In genomic region chr3:141306276-141306675, GRCh38 we compare ENCODE assay signal across 17 cellular contexts.
DNase-seq lines count a peak whose midpoint lies in the region; ATAC-seq and TF ChIP-seq lines count a peak whose summit lies in the region.
"Had no signal": no experiment of that assay in that cellular context is flagged by ENCODE, and none has a peak within 500 bp of the region (broad histone marks: within the 10 kb centered on the region; RNA-seq: fewer than 3 reads in every experiment).

No MANE protein-coding gene starts in this region.

- DNase-seq in activated naive CD4-positive, alpha-beta T cell treated with anti-CD3 and anti-CD28 coated beads for 36 hours = no peak
- DNase-seq in activated naive CD4-positive, alpha-beta T cell treated with anti-CD3 and anti-CD28 coated beads, Interleukin-2, amount 50 U/mL, for 16 hours = no peak
- DNase-seq in DND-41 (no peak), T-cell (no peak), glutamatergic neuron (no peak), superior temporal gyrus (ENCODE audit: extremely low spot score) (no peak), NCI-H2171 (lab: John Stamatoyannopoulos, UW) (no peak), WTC11 (ENCODE audit: low spot score) (no peak)
- DNase-seq: HCEC 1CT, KG1, MM.1S, NCI-H1930, NCI-H2171 treated with DMSO at 0.1 percent for 48 hours, NCI-H774, Peyer's patch, Right ventricle myocardium superior had no signal

- H3K9ac ChIP-seq in DND-41 (ENCODE audit: low read depth, low read length) = no peak overlapping the region; the same call in 1 of the 2 replicates

- H3K4me3 ChIP-seq in DND-41 (ENCODE audit: low read depth in 1 of 2, low read length in 2 of 2) = no peak overlapping the region
- H3K4me3 ChIP-seq: Peyer's patch had no signal

- POLR2A ChIA-PET in T-cell (lab: Charles Lee) = interaction anchor here in 1 of 2 donors (0.6 to 1.0 kb wide), 2 partner anchors 14 to 147 kb away, joined by 3 to 6 read pairs; no protein-coding TSS in a partner anchor
- POLR2A ChIA-PET in WTC11 (lab: Charles Lee) = interaction anchor here (1.3 kb wide), 1 partner anchor 181 kb away, joined by 3 read pairs; the partner anchor contains the start of gene RASA2

- peaks cover 49% of the 10 kb centered on the region for H3K4me1 ChIP-seq in DND-41 (ENCODE audit: insufficient read depth, low read length)

- peaks cover 57% of the 10 kb centered on the region for H3K4me1 Mint-ChIP-seq in activated naive CD4-positive, alpha-beta T cell treated with anti-CD3 and anti-CD28 coated beads for 36 hours (ENCODE audit: low read depth)
- H3K4me1 Mint-ChIP-seq in T-cell (peaks cover 59 to 69% (median 64%) of the 10 kb centered on the region in 3 donors), glutamatergic neuron (ENCODE audit: low read depth, unreplicated experiment) (peaks cover 26% of the 10 kb centered on the region), WTC11 (peaks cover 12% of the 10 kb centered on the region)

- no peaks in the 10 kb centered on the region for H3K27me3 Mint-ChIP-seq in activated naive CD4-positive, alpha-beta T cell treated with anti-CD3 and anti-CD28 coated beads for 36 hours (ENCODE audit: low read depth)
- no peaks in the 10 kb centered on the region for H3K27me3 Mint-ChIP-seq in T-cell
- peaks cover 8% of the 10 kb centered on the region for H3K27me3 Mint-ChIP-seq in glutamatergic neuron (ENCODE audit: unreplicated experiment)
- H3K27me3 Mint-ChIP-seq in WTC11 (ENCODE audit: low read depth) = peaks cover 26% of the 10 kb centered on the region
- H3K27me3 Mint-ChIP-seq: B cell had no signal

- H3K36me3 ChIP-seq in DND-41 (ENCODE audit: insufficient read depth, low read length) = peaks cover 11% of the 10 kb centered on the region
- H3K36me3 ChIP-seq: Peyer's patch had no signal

- no peaks in the 10 kb centered on the region for H3K9me3 ChIP-seq in DND-41 (ENCODE audit: insufficient read depth, low read length, severe bottlenecking)
- H3K9me3 ChIP-seq: Peyer's patch had no signal

- no peak overlapping the region for H3K4me2 ChIP-seq in DND-41 (ENCODE audit: insufficient read depth, low read length)

- H3K36me3 Mint-ChIP-seq in activated naive CD4-positive, alpha-beta T cell treated with anti-CD3 and anti-CD28 coated beads for 36 hours (ENCODE audit: low read depth) = peaks cover 8% of the 10 kb centered on the region
- H3K36me3 Mint-ChIP-seq in T-cell (no peaks in the 10 kb centered on the region), glutamatergic neuron (ENCODE audit: unreplicated experiment) (peaks cover 7% of the 10 kb centered on the region), WTC11 (peaks cover 3% of the 10 kb centered on the region)

- no peak overlapping the region for H3K4me3 Mint-ChIP-seq in activated naive CD4-positive, alpha-beta T cell treated with anti-CD3 and anti-CD28 coated beads for 36 hours
- H3K4me3 Mint-ChIP-seq in T-cell (peak overlapping the region in 1 of 3 donors; percentile 64), glutamatergic neuron (ENCODE audit: unreplicated experiment) (no peak overlapping the region), WTC11 (no peak overlapping the region)
- H3K4me3 Mint-ChIP-seq: B cell had no signal

- intact Hi-C loops in activated naive CD4-positive, alpha-beta T cell treated with anti-CD3 and anti-CD28 coated beads for 36 hours (cut with micrococcal nuclease) = loop anchor here (2.0 to 5.0 kb wide), 3 partner anchors 39 to 491 kb away; partner anchors contain the start of gene RNF7

- no peaks in the 10 kb centered on the region for H3K9me3 Mint-ChIP-seq in activated naive CD4-positive, alpha-beta T cell treated with anti-CD3 and anti-CD28 coated beads for 36 hours
- H3K9me3 Mint-ChIP-seq in T-cell = no peaks in the 10 kb centered on the region
- peaks cover 12% of the 10 kb centered on the region for H3K9me3 Mint-ChIP-seq in glutamatergic neuron (ENCODE audit: unreplicated experiment)
- peaks cover 4% of the 10 kb centered on the region for H3K9me3 Mint-ChIP-seq in WTC11

- CTCF ChIA-PET in activated naive CD4-positive, alpha-beta T cell treated with anti-CD3 and anti-CD28 coated beads for 36 hours (lab: Charles Lee) = interaction anchor here (1.1 to 17.7 kb wide), 8 partner anchors 11 to 255 kb away, joined by 4 to 415 read pairs (median 14); partner anchors contain the start of gene PXYLP1
- CTCF ChIA-PET in T-cell (lab: Charles Lee) = interaction anchor here (0.6 to 8.0 kb wide), 21 partner anchors 16 to 1817 kb away, joined by 3 to 67 read pairs (median 4); no protein-coding TSS in a partner anchor
- CTCF ChIA-PET in WTC11 (lab: Charles Lee) = interaction anchor here (1.6 to 6.9 kb wide), 3 partner anchors 54 to 154 kb away, joined by 5 to 97 read pairs (median 5); no protein-coding TSS in a partner anchor

- no peak for TF ChIP-seq CTCF in DND-41 (IDR thresholded peaks at IDR 0.05; ENCODE audit: borderline replicate concordance, extremely low read depth, low read length, poor library complexity, severe bottlenecking)
- no peak for TF ChIP-seq CTCF in glutamatergic neuron (IDR thresholded peaks at IDR 0.05; ENCODE audit: partially characterized antibody, unreplicated experiment)
- TF ChIP-seq CTCF in WTC11 (IDR thresholded peaks at IDR 0.05) = no peak

- H3K27ac ChIP-seq in DND-41 (ENCODE audit: low read length) = peak overlapping the region; percentile 66
- H3K27ac ChIP-seq: Peyer's patch had no signal

- no peaks in the 10 kb centered on the region for H3K27me3 ChIP-seq in DND-41 (ENCODE audit: insufficient read depth, low read length, poor library complexity)
- H3K27me3 ChIP-seq: Peyer's patch had no signal

- ATAC-seq in DND-41 (ENCODE audit: insufficient read depth, low read depth) (no peak), T-cell (replicated peaks in 1 of 4) (no peak), WTC11 (no peak)

- H2AFZ ChIP-seq in DND-41 (ENCODE audit: low read depth, low read length) = no peak overlapping the region

- H3K27ac Mint-ChIP-seq in activated naive CD4-positive, alpha-beta T cell treated with anti-CD3 and anti-CD28 coated beads for 36 hours = peak overlapping the region; percentile 90
- H3K27ac Mint-ChIP-seq in T-cell = peak overlapping the region; percentile 95 to 96
- peak overlapping the region; percentile 17 for H3K27ac Mint-ChIP-seq in glutamatergic neuron (ENCODE audit: unreplicated experiment)
- no peak overlapping the region for H3K27ac Mint-ChIP-seq in WTC11
- H3K27ac Mint-ChIP-seq: B cell had no signal

- H3K79me2 ChIP-seq in DND-41 (ENCODE audit: insufficient read depth, low read length) = peaks cover 6% of the 10 kb centered on the region

- no peaks in the 10 kb centered on the region for H4K20me1 ChIP-seq in DND-41 (ENCODE audit: insufficient read depth, low read length)

TF ChIP-seq in WTC11, 78 proteins besides CTCF, POLR2A, EP300 and RAD21 (continues in another document):
- TF ChIP-seq ATF1 (CRISPR knock-in tag; IDR thresholded peaks at IDR 0.05) = no peak
- no peak for TF ChIP-seq NR3C1 (CRISPR knock-in tag; conservative IDR thresholded peaks at IDR 0.05; ENCODE audit: low read depth)
- TF ChIP-seq NFYB (CRISPR knock-in tag; conservative IDR thresholded peaks at IDR 0.05; ENCODE audit: low read depth) = no peak
- TF ChIP-seq MXD4 (CRISPR knock-in tag; IDR thresholded peaks at IDR 0.05; ENCODE audit: borderline replicate concordance) = no peak
- no peak for TF ChIP-seq USF2 (CRISPR knock-in tag; IDR thresholded peaks at IDR 0.05)
- no peak for TF ChIP-seq ZNF121 (CRISPR knock-in tag; IDR thresholded peaks at IDR 0.05)
- no peak for TF ChIP-seq ZNF532 (CRISPR knock-in tag; IDR thresholded peaks at IDR 0.05; ENCODE audit: borderline replicate concordance)
- TF ChIP-seq ZNF423 (CRISPR knock-in tag; IDR thresholded peaks at IDR 0.05) = no peak
- TF ChIP-seq IRF2 (CRISPR knock-in tag; IDR thresholded peaks at IDR 0.05; ENCODE audit: borderline replicate concordance, low read depth) = no peak
- TF ChIP-seq ATF3 (CRISPR knock-in tag; conservative IDR thresholded peaks at IDR 0.05) = no peak
